In the genomic region with DNA sequence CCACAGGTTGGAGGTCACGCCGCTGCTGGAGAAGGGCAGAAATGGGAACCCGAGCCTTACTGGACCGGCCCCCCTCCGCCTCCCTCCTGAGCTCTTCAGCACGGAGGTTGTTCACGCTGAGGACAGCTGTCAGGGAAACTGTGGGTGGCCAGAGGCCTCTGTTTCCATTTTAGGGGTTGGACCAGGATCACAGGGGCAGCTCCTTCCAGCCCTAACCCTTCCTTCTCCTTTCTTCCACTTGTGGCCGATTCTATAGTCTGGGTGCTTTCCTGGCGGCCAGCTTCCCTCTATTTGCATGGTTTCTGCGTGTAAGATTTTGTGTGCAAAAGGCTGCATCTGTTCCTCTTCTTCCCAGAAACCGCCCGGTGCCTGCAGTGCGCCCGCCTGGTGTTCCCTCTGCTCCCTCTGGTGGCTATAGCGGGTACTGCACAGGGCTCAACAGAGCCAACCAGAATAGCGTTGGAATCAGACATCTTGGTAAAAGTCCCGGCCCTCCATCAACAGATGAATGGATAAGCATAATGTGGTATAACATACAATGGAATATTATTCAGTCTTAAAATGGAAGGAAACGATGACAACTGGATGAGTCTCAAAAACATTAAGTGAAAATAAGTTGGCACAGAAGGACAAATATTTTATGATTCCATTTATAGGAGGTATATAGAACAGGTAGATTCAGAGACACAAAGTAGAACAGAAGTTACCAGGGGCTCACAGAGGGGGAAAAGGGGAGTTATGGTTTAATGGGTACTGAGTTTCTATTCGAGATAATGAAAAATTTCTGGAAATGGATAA, we compare ENCODE assay signal across 8 cellular contexts. TPM values are rescaled to one million over a fixed set of nuclear protein-coding genes. Genes with fewer than 3 reads are reported as not detected.
DNase-seq lines count a peak whose midpoint lies in the region; ATAC-seq and TF ChIP-seq lines count a peak whose summit lies in the region.

No MANE protein-coding gene starts in this region.

- peak; percentile 88 to 95 (median 90) for ATAC-seq in heart right ventricle
- ATAC-seq in aorta (ENCODE audit: low FRiP score) = peak; percentile 93

- H3K9me3 ChIP-seq in adrenal gland (replicated peaks in 1 of 3) = no peaks in the 10 kb centered on the region
- H3K9me3 ChIP-seq in heart right ventricle = no peaks in the 10 kb centered on the region
- no peaks in the 10 kb centered on the region for H3K9me3 ChIP-seq in aorta (ENCODE audit: control insufficient read depth, low read length)

- H3K36me3 ChIP-seq in adrenal gland (replicated peaks in 1 of 2) (no peaks in the 10 kb centered on the region), heart right ventricle (no peaks in the 10 kb centered on the region), aorta (ENCODE audit: control insufficient read depth in 1 of 2, insufficient read depth in 2 of 2, low read length in 1 of 2) (no peaks in the 10 kb centered on the region)

- intact Hi-C loops in adrenal gland (cut with DNase I) = loop anchor here (1.0 to 5.0 kb wide), 2 partner anchors 117 to 118 kb away; no protein-coding TSS in a partner anchor
- intact Hi-C loops in heart right ventricle (cut with DNase I) = loop anchor here (1.0 to 2.0 kb wide), 3 partner anchors 113 to 118 kb away; no protein-coding TSS in a partner anchor
- intact Hi-C loops in aorta (cut with DNase I) = loop anchor here (1.0 to 2.0 kb wide), 2 partner anchors 117 to 118 kb away; no protein-coding TSS in a partner anchor

- H3K4me3 ChIP-seq in GM12875 (ENCODE audit: low read depth, low read length) = no peak overlapping the region
- no peak overlapping the region for H3K4me3 ChIP-seq in adrenal gland
- no peak overlapping the region for H3K4me3 ChIP-seq in heart right ventricle
- no peak overlapping the region for H3K4me3 ChIP-seq in aorta (ENCODE audit: low read length in 2 of 2)

- TF ChIP-seq CTCF in 22Rv1 (IDR thresholded peaks at IDR 0.05) = peak; percentile 99
- peak; percentile 98 for TF ChIP-seq CTCF in GM12875 (IDR thresholded peaks at IDR 0.05; ENCODE audit: borderline replicate concordance, insufficient read depth, low read depth, low read length)
- TF ChIP-seq CTCF in adrenal gland (IDR thresholded peaks at IDR 0.05) = peak; percentile 98 to 100 (median 99)
- peak; percentile 97 to 100 (median 100) for TF ChIP-seq CTCF in heart right ventricle (IDR thresholded peaks at IDR 0.05)

- DNase-seq in NCI-H1048 (lab: John Stamatoyannopoulos, UW) (peak; percentile 68), T follicular helper cell (ENCODE audit: low read depth) (peak; percentile 76), adrenal gland (peak; percentile 85 to 96 (median 89)), heart right ventricle (peak; percentile 86 to 89), putamen (ENCODE audit: low spot score) (peak; percentile 79), aorta (peak; percentile 93 to 95)

- TF ChIP-seq POLR2A in adrenal gland (IDR thresholded peaks at IDR 0.05) = no peak

- H3K27ac ChIP-seq in 22Rv1 (no peak overlapping the region), adrenal gland (no peak overlapping the region), heart right ventricle (no peak overlapping the region), aorta (ENCODE audit: low read depth in 1 of 2, low read length in 2 of 2) (no peak overlapping the region)

- H3K4me1 ChIP-seq in adrenal gland (replicated peaks in 1 of 2) (no peaks in the 10 kb centered on the region), heart right ventricle (peaks cover 0 to 8% (median 5%) of the 10 kb centered on the region in 9 donors), aorta (ENCODE audit: control insufficient read depth in 1 of 2, insufficient read depth in 2 of 2, low read length in 2 of 2) (no peaks in the 10 kb centered on the region)

- 3 to 13% (median 12%) methylated on average over 17 to 19 of the region's 19 CpGs for WGBS in adrenal gland, 4 donors
- WGBS in heart right ventricle, 2 donors = 13% methylated on average over 19 of the region's 19 CpGs
- WGBS in aorta, 2 donors = 14% methylated on average over 19 of the region's 19 CpGs

- H3K27me3 ChIP-seq in adrenal gland (no peaks in the 10 kb centered on the region), heart right ventricle (peaks cover 0 to 19% (median 3%) of the 10 kb centered on the region in 7 donors), aorta (ENCODE audit: control insufficient read depth in 1 of 2, insufficient read depth in 2 of 2, low read length in 1 of 2) (no peaks in the 10 kb centered on the region)

RNA-seq across cellular contexts. Expression of gene SLC22A8, which starts 8.4 kb away (rescaled TPM):
- total RNA-seq in adrenal gland = not detected
- polyA plus RNA-seq in adrenal gland = not detected
- total RNA-seq in heart right ventricle = not detected
- polyA plus RNA-seq in heart right ventricle = not detected
- not detected for total RNA-seq in aorta
- polyA plus RNA-seq in aorta = not detected

RNA-seq across cellular contexts. Expression of gene SLC22A6, which starts 39.3 kb away (rescaled TPM):
- total RNA-seq in adrenal gland (not detected), heart right ventricle (not detected), aorta (not detected)
- polyA plus RNA-seq in adrenal gland (not detected), heart right ventricle (not detected), aorta (under 1 TPM in 1 of 2 donors, not detected in 1; 0.25 TPM)
